In genomic region chr13:41137241-41137640, GRCh38 we compare ENCODE assay signal across 29 cellular contexts. TPM values are rescaled to one million over a fixed set of nuclear protein-coding genes. Genes with fewer than 3 reads are reported as not detected.
DNase-seq lines count a peak whose midpoint lies in the region; ATAC-seq, FAIRE-seq and TF ChIP-seq lines count a peak whose summit lies in the region.
"Had no signal": no experiment of that assay in that cellular context is flagged by ENCODE, and none has a peak within 500 bp of the region (broad histone marks: within the 10 kb centered on the region; RNA-seq: fewer than 3 reads in every experiment).

No MANE protein-coding gene starts in this region.

- H4K8ac ChIP-seq in mesenchymal stem cell (ENCODE audit: low read length): no peak overlapping the region

- TF ChIP-seq CTCF in bronchial epithelial cell (IDR thresholded peaks at IDR 0.05; ENCODE audit: insufficient read depth, low read length, severe bottlenecking): no peak

- H3K27me3 ChIP-seq in bronchial epithelial cell (ENCODE audit: control insufficient read depth, insufficient read depth, low read length) (no peaks in the 10 kb centered on the region), mesenchymal stem cell (ENCODE audit: control insufficient read depth in 1 of 2, insufficient read depth in 1 of 2, low read length in 2 of 2) (no peaks in the 10 kb centered on the region)
- H3K27me3 ChIP-seq: heart left ventricle had no signal

- H3K9ac ChIP-seq in mesenchymal stem cell (ENCODE audit: low read length): no peak overlapping the region

- no peak overlapping the region for H3K18ac ChIP-seq in mesenchymal stem cell (ENCODE audit: low read depth in 1 of 2, low read length in 2 of 2)

- H3K79me1 ChIP-seq in mesenchymal stem cell (replicated peaks; ENCODE audit: low read length, poor library complexity, severe bottlenecking): peaks cover 3% of the 10 kb centered on the region

- H2AFZ ChIP-seq in mesenchymal stem cell (ENCODE audit: low read depth, low read length): no peak overlapping the region

- H3K36me3 ChIP-seq in bronchial epithelial cell (ENCODE audit: control insufficient read depth, insufficient read depth, low read length) (no peaks in the 10 kb centered on the region), mesenchymal stem cell (ENCODE audit: control insufficient read depth in 1 of 2, insufficient read depth in 2 of 2, low read depth in 1 of 2, low read length in 2 of 2) (no peaks in the 10 kb centered on the region)
- H3K36me3 ChIP-seq: heart left ventricle, lower lobe of right lung, WERI-Rb-1 had no signal

- H3K14ac ChIP-seq in mesenchymal stem cell (ENCODE audit: low read length in 2 of 2): no peak overlapping the region

- H2BK120ac ChIP-seq in mesenchymal stem cell (ENCODE audit: low read depth, low read length): no peak overlapping the region

- no peak overlapping the region for H3K4ac ChIP-seq in mesenchymal stem cell (ENCODE audit: low read depth in 1 of 2, low read length in 2 of 2)

- H3K4me2 ChIP-seq in mesenchymal stem cell (ENCODE audit: low read length, poor library complexity, severe bottlenecking): no peak overlapping the region

- peak; percentile 92 for FAIRE-seq in bronchial epithelial cell (lab: Jason Lieb, UNC)

- no peak overlapping the region for H4K91ac ChIP-seq in mesenchymal stem cell (ENCODE audit: low read length)

- WGBS in mesenchymal stem cell: 59% methylated on average over 3 of the region's 3 CpGs

- peaks cover 9% of the 10 kb centered on the region for H3K4me1 ChIP-seq in mesenchymal stem cell (ENCODE audit: control insufficient read depth, insufficient read depth, low read depth, low read length)

- no peak for ATAC-seq in HG03039 (IDR thresholded peaks at IDR 0.05; ENCODE audit: unreplicated experiment)
- ATAC-seq: activated naive CD4-positive, alpha-beta T cell treated with anti-CD3 and anti-CD28 coated beads, Interleukin-2, amount 50 U/mL, for 72 hours; heart left ventricle; lower lobe of right lung; naive thymus-derived CD8-positive, alpha-beta T cell; stimulated activated naive B cell treated with anti-CD40 and anti-IgM and Interleukin-4, amounts not matched to agents 10 μg/mL and 1 μg/mL and 100 μg/mL, for 72 hours had no signal

- H2BK12ac ChIP-seq in mesenchymal stem cell (ENCODE audit: low read length in 2 of 2): no peak overlapping the region

- no peak overlapping the region for H3K4me3 ChIP-seq in bronchial epithelial cell (ENCODE audit: low read depth, low read length)
- no peak overlapping the region for H3K4me3 ChIP-seq in mesenchymal stem cell (ENCODE audit: insufficient read depth in 1 of 2, low read depth in 1 of 2, low read length in 2 of 2)
- H3K4me3 ChIP-seq: heart left ventricle, lower lobe of right lung had no signal

- peak overlapping the region; percentile 39 for H2AK5ac ChIP-seq in mesenchymal stem cell (ENCODE audit: low read length, severe bottlenecking)

- H2BK5ac ChIP-seq in mesenchymal stem cell (ENCODE audit: low read depth, low read length, poor library complexity, severe bottlenecking): no peak overlapping the region

- peak overlapping the region; percentile 40 for H3K27ac ChIP-seq in mesenchymal stem cell (ENCODE audit: low read length, poor library complexity, severe bottlenecking)
- H3K27ac ChIP-seq: heart left ventricle, lower lobe of right lung, WERI-Rb-1 had no signal

- no peaks in the 10 kb centered on the region for H3K9me3 ChIP-seq in mesenchymal stem cell (ENCODE audit: control insufficient read depth, low read length)
- H3K9me3 ChIP-seq: heart left ventricle, lower lobe of right lung had no signal

- H3K23ac ChIP-seq in mesenchymal stem cell (ENCODE audit: low read length in 2 of 2): no peak overlapping the region

- DNase-seq in EL (peak; percentile 47), HT1080 (ENCODE audit: low read depth) (peak; percentile 36), bronchial epithelial cell (ENCODE audit: low read depth) (peak; percentile 99), mesenchymal stem cell (no peak), NCI-H510A (lab: John Stamatoyannopoulos, UW) (no peak), NCI-H345 treated with DMSO at 0.1 percent for 48 hours (lab: John Stamatoyannopoulos, UW; ENCODE audit: unreplicated experiment) (no peak), hepatic stellate cell (ENCODE audit: low spot score) (no peak)
- DNase-seq: activated CD4-positive, alpha-beta T cell treated with anti-CD3 and anti-CD28 coated beads, Interleukin-2, amount 10 ng/mL, durations not matched to agents 24 days and 14 days; activated CD8-positive, alpha-beta memory T cell treated with anti-CD3 and anti-CD28 coated beads for 24 hours; activated T-cell treated with anti-CD3 and anti-CD28 coated beads for 4 hours; CD8-positive, alpha-beta memory T cell; DMS 273 treated with DMSO at 0.1 percent for 48 hours; effector CD8-positive, alpha-beta T cell; H7; heart left ventricle; Karpas-422; lower lobe of right lung; MV-4-11; naive thymus-derived CD8-positive, alpha-beta T cell; NCI-H1694; NCI-H526 treated with DMSO at 0.1 percent for 48 hours; SHP77; stimulated activated naive B cell treated with anti-CD40 and anti-IgM and Interleukin-4, amounts not matched to agents 10 μg/mL and 1 μg/mL and 100 μg/mL, for 72 hours; substantia nigra; SW 1271; T1000; WERI-Rb-1 had no signal

- no peak overlapping the region for H2BK15ac ChIP-seq in mesenchymal stem cell (ENCODE audit: low read depth, poor library complexity, severe bottlenecking)

RNA-seq across cellular contexts. Expression of gene KBTBD6, which starts 4.6 kb away (rescaled TPM):
- 10.6 and 12.2 TPM in 2 replicates for total RNA-seq in HT1080 (2014; rRNA removed; shearing (Covaris generic))
- 5.9 and 6.8 TPM in 2 replicates for polyA plus RNA-seq in HT1080 (2015; cell fraction: cytosol; rRNA removed)
- polyA plus RNA-seq in HT1080 (2015; cell fraction: nucleus; rRNA removed): 8.8 and 9.4 TPM in 2 replicates
- 4.6 and 6.3 TPM in 2 replicates for total RNA-seq in bronchial epithelial cell
- polyA plus RNA-seq in mesenchymal stem cell (2013, experiment 1 of 2): 3.5 TPM
- polyA plus RNA-seq in mesenchymal stem cell (2013, experiment 2 of 2): 3.6 TPM

RNA-seq across cellular contexts. Expression of gene KBTBD7, which starts 57.1 kb away (rescaled TPM):
- 4.1 and 4.3 TPM in 2 replicates for total RNA-seq in HT1080 (2014; rRNA removed; shearing (Covaris generic))
- polyA plus RNA-seq in HT1080 (2015; cell fraction: cytosol; rRNA removed): 4.0 and 5.1 TPM in 2 replicates
- 7.7 and 8.2 TPM in 2 replicates for polyA plus RNA-seq in HT1080 (2015; cell fraction: nucleus; rRNA removed)
- 7.2 and 9.5 TPM in 2 replicates for total RNA-seq in bronchial epithelial cell
- polyA plus RNA-seq in mesenchymal stem cell (2013, experiment 1 of 2): 2.9 TPM
- polyA plus RNA-seq in mesenchymal stem cell (2013, experiment 2 of 2): 2.9 TPM

Comparison
In these comparisons a context has a peak if more than half of its experiments do, and no peak if none do; other contexts are left out.
1. DNase-seq: peak in EL (single experiment), HT1080 (single experiment) and bronchial epithelial cell (single experiment); none in mesenchymal stem cell (single experiment), NCI-H510A (single experiment), NCI-H345 treated with DMSO at 0.1 percent for 48 hours (single experiment) and hepatic stellate cell (single experiment).